Comparison of ENCODE assay signal across 9 cellular contexts in genomic region chr2:109611467-109612095, GRCh38. TPM values are rescaled to one million over a fixed set of nuclear protein-coding genes. Genes with fewer than 3 reads are reported as not detected.
A peak's percentile ranks its signal among the peaks of the same experiment; 100 is the strongest.
DNase-seq lines count a peak whose midpoint lies in the region; ATAC-seq and TF ChIP-seq lines count a peak whose summit lies in the region.
"Had no signal": no experiment of that assay in that cellular context is flagged by ENCODE, and none has a peak within 500 bp of the region (broad histone marks: within the 10 kb centered on the region; RNA-seq: fewer than 3 reads in every experiment).

No MANE protein-coding gene starts in this region.

- H3K9ac ChIP-seq in HUES6 (ENCODE audit: low read length) (no peak overlapping the region), liver (ENCODE audit: low read depth in 1 of 2, low read length in 2 of 2) (no peak overlapping the region)

- H3K27ac ChIP-seq in HUES6 (ENCODE audit: low read depth, low read length) (no peak overlapping the region), liver (ENCODE audit: low read depth in 1 of 2, low read length in 2 of 2) (no peak overlapping the region)

- H3K36me3 ChIP-seq in HUES6 (ENCODE audit: control insufficient read depth, insufficient read depth, low read length) (no peaks in the 10 kb centered on the region), liver (ENCODE audit: control insufficient read depth in 4 of 4, insufficient read depth in 3 of 4, low read depth in 1 of 4, low read length in 3 of 4) (no peaks in the 10 kb centered on the region)
- H3K36me3 ChIP-seq: left lung had no signal

- POLR2A ChIA-PET in AG04449 (lab: Yijun Ruan, JAX), result no interaction called here

- H3K4me3 ChIP-seq in AG04449 (ENCODE audit: low read depth, low read length) (peak overlapping the region; percentile 74), HUES6 (ENCODE audit: low read depth, low read length) (peak overlapping the region; percentile 91; the same call in 1 of the 2 replicates), astrocyte of the spinal cord (ENCODE audit: low read depth, low read length) (peak overlapping the region; percentile 85), liver (ENCODE audit: low read depth in 1 of 3, low read length in 3 of 3) (no peak overlapping the region)

- no peaks in the 10 kb centered on the region for H3K9me3 ChIP-seq in HUES6 (ENCODE audit: control insufficient read depth, insufficient read depth, low read depth, low read length)
- no peaks in the 10 kb centered on the region for H3K9me3 ChIP-seq in liver (ENCODE audit: control insufficient read depth in 4 of 4, low read length in 3 of 4)
- H3K9me3 ChIP-seq: left lung had no signal

- H3K4me1 ChIP-seq in HUES6 (ENCODE audit: control insufficient read depth, insufficient read depth, low read length) (peaks cover 39% of the 10 kb centered on the region), liver (ENCODE audit: control insufficient read depth in 4 of 4, insufficient read depth in 4 of 4, low read length in 3 of 4) (peaks cover 1 to 27% (median 12%) of the 10 kb centered on the region in 4 donors)

- TF ChIP-seq CTCF in AG04449 (IDR thresholded peaks at IDR 0.05; ENCODE audit: insufficient read depth, low read length, missing control alignments) (no peak), astrocyte of the spinal cord (IDR thresholded peaks at IDR 0.05; ENCODE audit: low read depth, low read length) (no peak), liver (IDR thresholded peaks at IDR 0.05; ENCODE audit: low read depth, low read length, missing input control) (peak; percentile 30)

- CTCF ChIA-PET in AG04449 (lab: Yijun Ruan, JAX), result interaction anchor here (2.0 kb wide), 1 partner anchor 65 kb away, joined by 13 read pairs; no protein-coding TSS in a partner anchor

- ATAC-seq in HG03108 (IDR thresholded peaks at IDR 0.05; ENCODE audit: unreplicated experiment), result no peak
- ATAC-seq: left lung had no signal

- in situ Hi-C loops in astrocyte of the spinal cord (cut with HindIII; ENCODE audit: low sequenced_read_pairs), result no loop called here

- 86% methylated on average over 5 of the region's 5 CpGs for WGBS in liver

- TF ChIP-seq RAD21 in liver (IDR thresholded peaks at IDR 0.05), result peak; percentile 70

- peak; percentile 79 for DNase-seq in AG04449 (ENCODE audit: low read depth, low spot score)
- DNase-seq in astrocyte of the spinal cord (ENCODE audit: low read depth, low spot score), result peak; percentile 83
- DNase-seq in activated CD4-positive, alpha-beta T cell treated with anti-CD3 and anti-CD28 coated beads for 1 hour, result no peak
- no peak for DNase-seq in NAMALWA (ENCODE audit: low spot score)
- no peak for DNase-seq in activated CD4-positive, CD25-positive, alpha-beta regulatory T cell (lab: John Stamatoyannopoulos, UW)
- DNase-seq: left lung had no signal

- H3K27me3 ChIP-seq in HUES6 (ENCODE audit: control insufficient read depth, insufficient read depth, low read length) (peaks cover 12% of the 10 kb centered on the region), liver (ENCODE audit: control insufficient read depth in 4 of 4, insufficient read depth in 4 of 4, low read length in 3 of 4) (no peaks in the 10 kb centered on the region)

TF ChIP-seq in liver, 16 proteins besides CTCF, POLR2A, EP300 and RAD21:
- TF ChIP-seq ZBTB33 (IDR thresholded peaks at IDR 0.05) (no peak), YY1 (IDR thresholded peaks at IDR 0.05) (peak; percentile 30)

RNA-seq across cellular contexts. Expression of gene SEPTIN10, which starts 2.2 kb away (rescaled TPM):
- 10 to 100 TPM; 19.8 to 35.9 TPM for total RNA-seq in liver
- 10 to 100 TPM; 19.6 to 20.5 TPM for polyA plus RNA-seq in liver

RNA-seq across cellular contexts. Expression of gene SOWAHC, which starts 2.6 kb away (rescaled TPM):
- total RNA-seq in liver, result 10 to 100 TPM in 1 of 2 donors, 1 to 10 TPM in 1; 8.5 to 16.9 TPM
- polyA plus RNA-seq in liver, result 1 to 10 TPM; 7.0 to 9.8 TPM

Comparison
In these comparisons a context has a peak if more than half of its experiments do, and no peak if none do; other contexts are left out.
1. DNase-seq: peak in AG04449 (single experiment) and astrocyte of the spinal cord (single experiment); none in activated CD4-positive, alpha-beta T cell treated with anti-CD3 and anti-CD28 coated beads for 1 hour (single experiment), NAMALWA (single experiment) and activated CD4-positive, CD25-positive, alpha-beta regulatory T cell (0 of 4).
2. H3K4me3 ChIP-seq: peak in AG04449 (single experiment), HUES6 (single experiment) and astrocyte of the spinal cord (single experiment); none in liver (0 of 3).